ENCODE assay signal across 7 cellular contexts in genomic region chr1:87510540-87510939, GRCh38.
"Had no signal": no experiment of that assay in that cellular context is flagged by ENCODE, and none has a peak within 500 bp of the region (broad histone marks: within the 10 kb centered on the region; RNA-seq: fewer than 3 reads in every experiment).

No MANE protein-coding gene starts in this region.

- H3K27ac ChIP-seq: HL-60, KMS-11 had no signal

- DNase-seq: IMR-90, KBM-7, KG1 had no signal

- FAIRE-seq: HepG2, HTR-8/SVneo had no signal

- H3K4me2 ChIP-seq: KMS-11 had no signal

- H3K9ac ChIP-seq: KMS-11 had no signal

- ATAC-seq: HepG2 had no signal
